In the genomic region with DNA sequence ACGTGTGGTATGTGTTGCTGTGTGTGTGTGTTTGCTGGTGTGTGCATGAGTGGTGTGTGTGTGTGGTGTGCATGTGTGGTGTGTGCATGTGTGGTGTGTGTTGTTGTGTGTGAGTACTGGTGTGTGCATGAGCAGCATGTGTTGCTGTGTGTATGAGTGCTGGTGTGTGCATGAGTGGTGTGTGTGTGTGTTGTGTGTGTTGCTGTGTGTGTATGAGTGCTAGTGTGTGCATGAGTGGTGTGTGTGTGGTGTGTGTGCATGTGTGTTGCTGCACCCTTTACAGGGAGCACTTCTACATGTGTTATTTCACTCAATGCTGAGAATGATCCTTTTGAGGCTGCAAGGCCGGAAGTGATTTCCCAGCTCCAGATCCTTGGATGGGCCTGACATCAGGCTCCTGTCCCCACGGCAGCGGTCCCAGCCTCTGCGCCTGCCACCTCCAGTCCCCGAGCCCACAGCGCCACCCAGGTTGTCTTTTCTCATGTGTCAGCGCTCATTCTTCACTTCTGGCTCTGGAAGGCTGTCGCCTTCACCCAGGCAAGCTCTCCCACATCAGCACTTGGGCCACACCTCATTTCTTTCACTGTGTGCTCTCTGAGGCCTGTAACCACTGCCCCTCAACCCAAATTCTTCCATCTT, we compare ENCODE assay signal across 1 cellular context.
TF ChIP-seq lines count a peak whose summit lies in the region.

No MANE protein-coding gene starts in this region.

TF ChIP-seq in H1, 55 proteins besides CTCF, POLR2A, EP300 and RAD21 (continued from another document):
- no peak for TF ChIP-seq SAP30 (IDR thresholded peaks at IDR 0.05; ENCODE audit: insufficient read depth, insufficient replicate concordance, low read length)
- TF ChIP-seq SP2 (IDR thresholded peaks at IDR 0.05; ENCODE audit: low read length), result no peak
- no peak for TF ChIP-seq CTBP2 (IDR thresholded peaks at IDR 0.05; ENCODE audit: borderline replicate concordance, insufficient read depth, insufficient read length, low read length)
- no peak for TF ChIP-seq GABPA (IDR thresholded peaks at IDR 0.05; ENCODE audit: borderline replicate concordance, insufficient read depth, low read length)
